In the genomic region with DNA sequence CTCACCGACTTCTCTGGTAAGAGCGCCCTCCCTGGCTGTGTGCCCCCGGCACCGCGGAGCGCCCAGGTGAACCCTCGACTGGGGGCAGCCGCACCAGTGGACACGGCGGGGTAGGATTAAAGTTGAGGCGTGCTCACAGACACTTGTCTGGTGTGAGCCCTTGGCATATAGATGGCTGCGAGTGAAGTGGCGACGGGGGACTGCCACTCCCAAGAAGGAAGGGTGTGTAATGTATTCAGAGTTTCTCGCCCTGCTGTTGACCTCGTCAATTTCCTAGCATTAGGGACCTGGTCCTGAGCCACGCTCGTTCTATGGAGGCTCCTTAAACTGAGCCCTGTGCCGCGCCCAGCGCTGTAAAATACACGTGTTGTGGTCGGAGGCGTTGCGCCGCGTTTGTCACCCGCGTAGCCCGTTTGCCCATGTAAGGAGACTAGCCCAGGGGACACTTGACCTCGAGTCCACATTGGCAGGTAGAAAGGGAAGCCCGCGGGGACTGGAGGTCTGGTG, we compare ENCODE assay signal across 8 cellular contexts. TPM values are rescaled to one million over a fixed set of nuclear protein-coding genes. Genes with fewer than 3 reads are reported as not detected.
A peak's percentile ranks its signal among the peaks of the same experiment; 100 is the strongest.
DNase-seq lines count a peak whose midpoint lies in the region; ATAC-seq and TF ChIP-seq lines count a peak whose summit lies in the region.

No MANE protein-coding gene starts in this region.

- intact Hi-C loops in ovary (cut with DNase I), result loop anchor here in 3 of 4 donors (2.0 to 5.0 kb wide), 5 partner anchors 38 to 359 kb away; partner anchors contain the start of gene PAXBP1 (in 1 of the 3)

- H3K27ac Mint-ChIP-seq in activated CD8-positive, alpha-beta T cell treated with anti-CD3 and anti-CD28 coated beads, Interleukin-2, amount 10 ng/mL, durations not matched to agents 7 days and 5 days, result peak overlapping the region; percentile 85

- POLR2A ChIA-PET in activated CD8-positive, alpha-beta T cell treated with anti-CD3 and anti-CD28 coated beads, Interleukin-2, amount 10 ng/mL, durations not matched to agents 7 days and 5 days (lab: Charles Lee), result no interaction called here

- peak overlapping the region; percentile 59 for H3K4me3 ChIP-seq in ovary

- H3K9me3 ChIP-seq in ovary, result no peaks in the 10 kb centered on the region

- H3K36me3 Mint-ChIP-seq in activated CD8-positive, alpha-beta T cell treated with anti-CD3 and anti-CD28 coated beads, Interleukin-2, amount 10 ng/mL, durations not matched to agents 7 days and 5 days (ENCODE audit: low read depth), result no peaks in the 10 kb centered on the region

- ATAC-seq in activated CD8-positive, alpha-beta T cell treated with anti-CD3 and anti-CD28 coated beads, Interleukin-2, amount 10 ng/mL, durations not matched to agents 7 days and 5 days, result no peak
- ATAC-seq in foreskin keratinocyte (peak; percentile 15), HG02885 (IDR thresholded peaks at IDR 0.05; ENCODE audit: poor library complexity, unreplicated experiment) (no peak)

- H3K36me3 ChIP-seq in ovary, result no peaks in the 10 kb centered on the region

- peaks cover 12% of the 10 kb centered on the region for H3K4me1 ChIP-seq in foreskin keratinocyte
- peaks cover 9% of the 10 kb centered on the region for H3K4me1 ChIP-seq in ovary (ENCODE audit: insufficient read depth)

- no peaks in the 10 kb centered on the region for H3K27me3 Mint-ChIP-seq in activated CD8-positive, alpha-beta T cell treated with anti-CD3 and anti-CD28 coated beads, Interleukin-2, amount 10 ng/mL, durations not matched to agents 7 days and 5 days (ENCODE audit: low read depth)

- CTCF ChIA-PET in activated CD8-positive, alpha-beta T cell treated with anti-CD3 and anti-CD28 coated beads, Interleukin-2, amount 10 ng/mL, durations not matched to agents 7 days and 5 days (lab: Charles Lee), result interaction anchor here (0.7 to 1.5 kb wide), 3 partner anchors 13 to 156 kb away, joined by 4 read pairs; no protein-coding TSS in a partner anchor

- H3K4me1 Mint-ChIP-seq in activated CD8-positive, alpha-beta T cell treated with anti-CD3 and anti-CD28 coated beads, Interleukin-2, amount 10 ng/mL, durations not matched to agents 7 days and 5 days (ENCODE audit: low read depth), result peaks cover 25% of the 10 kb centered on the region

- WGBS in ovary, 3 donors, result 11 to 20% (median 16%) methylated on average over 32 to 33 of the region's 33 CpGs

- DNase-seq in NCI-H146 (lab: John Stamatoyannopoulos, UW), result peak; percentile 23
- DNase-seq in NCI-H146 treated with DMSO at 0.1 percent for 48 hours (lab: John Stamatoyannopoulos, UW; ENCODE audit: unreplicated experiment), result no peak
- no peak for DNase-seq in activated CD8-positive, alpha-beta T cell treated with anti-CD3 and anti-CD28 coated beads, Interleukin-2, amount 10 ng/mL, durations not matched to agents 7 days and 5 days
- peak in 1 of 2 donors; percentile 57 for DNase-seq in foreskin keratinocyte
- DNase-seq in ovary, result peak; percentile 45 to 74 (median 67)
- no peak for DNase-seq in HCEC 1CT
- no peak for DNase-seq in cerebellar nuclear complex (lab: John Stamatoyannopoulos, UW)

- H3K27ac ChIP-seq in foreskin keratinocyte (peak overlapping the region; percentile 84), ovary (peak overlapping the region; percentile 96 to 99)

- TF ChIP-seq EP300 in ovary (IDR thresholded peaks at IDR 0.05), result no peak

- no peaks in the 10 kb centered on the region for H3K9me3 Mint-ChIP-seq in activated CD8-positive, alpha-beta T cell treated with anti-CD3 and anti-CD28 coated beads, Interleukin-2, amount 10 ng/mL, durations not matched to agents 7 days and 5 days (ENCODE audit: insufficient read depth)

- no peak for TF ChIP-seq POLR2A in ovary (IDR thresholded peaks at IDR 0.05)

- TF ChIP-seq CTCF in foreskin keratinocyte (conservative IDR thresholded peaks at IDR 0.05) (peak; percentile 38), ovary (IDR thresholded peaks at IDR 0.05) (no peak)

- no peaks in the 10 kb centered on the region for H3K27me3 ChIP-seq in foreskin keratinocyte
- no peaks in the 10 kb centered on the region for H3K27me3 ChIP-seq in ovary

- peak overlapping the region; percentile 80 for H3K4me3 Mint-ChIP-seq in activated CD8-positive, alpha-beta T cell treated with anti-CD3 and anti-CD28 coated beads, Interleukin-2, amount 10 ng/mL, durations not matched to agents 7 days and 5 days

RNA-seq across cellular contexts. Expression of gene EVA1C, which starts 0.5 kb away (rescaled TPM):
- 1 to 10 TPM; 3.0 to 3.5 TPM for total RNA-seq in activated CD8-positive, alpha-beta T cell treated with anti-CD3 and anti-CD28 coated beads, Interleukin-2, amount 10 ng/mL, durations not matched to agents 7 days and 5 days
- total RNA-seq in foreskin keratinocyte (9.5 and 13.1 TPM in 2 replicates), ovary (100 to 1,000 TPM in 1 of 7 donors, 10 to 100 TPM in 6; 27.1 to 156 (median 49.6) TPM)
- polyA plus RNA-seq in foreskin keratinocyte (11.2 and 14.4 TPM in 2 replicates), ovary (10 to 100 TPM; 29.9 to 46.6 TPM)

RNA-seq across cellular contexts. Expression of gene URB1, which starts 20.2 kb away (rescaled TPM):
- total RNA-seq in activated CD8-positive, alpha-beta T cell treated with anti-CD3 and anti-CD28 coated beads, Interleukin-2, amount 10 ng/mL, durations not matched to agents 7 days and 5 days, result 10 to 100 TPM; 17.4 to 19.4 TPM
- 27.0 and 27.1 TPM in 2 replicates for total RNA-seq in foreskin keratinocyte
- 5.1 and 5.8 TPM in 2 replicates for polyA plus RNA-seq in foreskin keratinocyte
- 10 to 100 TPM; 14.4 to 29.6 (median 19.6) TPM for total RNA-seq in ovary
- polyA plus RNA-seq in ovary, result 1 to 10 TPM; 7.6 to 9.1 TPM

Comparison
In these comparisons a context has a peak if more than half of its experiments do, and no peak if none do; other contexts are left out.
1. DNase-seq: peak in NCI-H146 (single experiment) and ovary (5 of 5); none in NCI-H146 treated with DMSO at 0.1 percent for 48 hours (single experiment), activated CD8-positive, alpha-beta T cell treated with anti-CD3 and anti-CD28 coated beads, Interleukin-2, amount 10 ng/mL, durations not matched to agents 7 days and 5 days (single experiment), HCEC 1CT (single experiment) and cerebellar nuclear complex (0 of 2).